19 cellular contexts compared by ENCODE assay signal in genomic region chr10:24554036-24554435, GRCh38.
"Had no signal": no experiment of that assay in that cellular context is flagged by ENCODE, and none has a peak within 500 bp of the region (broad histone marks: within the 10 kb centered on the region; RNA-seq: fewer than 3 reads in every experiment).

No MANE protein-coding gene starts in this region.

- H3K9me3 Mint-ChIP-seq: mesothelial cell of epicardium had no signal

- H3K4me3 ChIP-seq: coronary artery, dorsolateral prefrontal cortex, esophagus squamous epithelium, gastrocnemius medialis, heart right ventricle, left lung, lower lobe of right lung, mucosa of descending colon had no signal

- DNase-seq: dermis blood vessel endothelial cell; dorsolateral prefrontal cortex; effector CD4-positive, alpha-beta T cell; effector memory CD4-positive, alpha-beta T cell; esophagus squamous epithelium; foreskin fibroblast; foreskin melanocyte; gastrocnemius medialis; glutamatergic neuron; heart right ventricle; hippocampal formation; left cardiac atrium; left lung; left ventricle myocardium superior; lower lobe of right lung; mesenchymal stem cell; mucosa of descending colon had no signal

- H3K4me1 ChIP-seq: left lung had no signal

- H3K36me3 ChIP-seq: gastrocnemius medialis, left lung, lower lobe of right lung had no signal

- H3K27ac ChIP-seq: coronary artery, dorsolateral prefrontal cortex, esophagus squamous epithelium, gastrocnemius medialis, heart right ventricle, left lung, lower lobe of right lung had no signal

- ATAC-seq: gastrocnemius medialis, heart right ventricle, left cardiac atrium, left lung, left ventricle myocardium superior, lower lobe of right lung, mucosa of descending colon had no signal

- H3K4me3 Mint-ChIP-seq: mesothelial cell of epicardium had no signal

- H3K27me3 ChIP-seq: dorsolateral prefrontal cortex, esophagus squamous epithelium, gastrocnemius medialis, heart right ventricle, left lung had no signal

- H3K9me3 ChIP-seq: esophagus squamous epithelium, gastrocnemius medialis, heart right ventricle, left lung, lower lobe of right lung, mucosa of descending colon had no signal

- H3K27ac Mint-ChIP-seq: mesothelial cell of epicardium had no signal
